17 cellular contexts compared by ENCODE assay signal in genomic region chr5:96316017-96316416, GRCh38.
DNase-seq lines count a peak whose midpoint lies in the region; ATAC-seq and TF ChIP-seq lines count a peak whose summit lies in the region.
"Had no signal": no experiment of that assay in that cellular context is flagged by ENCODE, and none has a peak within 500 bp of the region (broad histone marks: within the 10 kb centered on the region; RNA-seq: fewer than 3 reads in every experiment).

No MANE protein-coding gene starts in this region.

- H4K91ac ChIP-seq in neuronal stem cell (ENCODE audit: low read depth, low read length, poor library complexity) = no peak overlapping the region

- peaks cover 7% of the 10 kb centered on the region for H3K4me1 ChIP-seq in endodermal cell (ENCODE audit: control insufficient read depth, insufficient read depth, low read length)
- H3K4me1 ChIP-seq in neuronal stem cell (ENCODE audit: control insufficient read depth in 2 of 2, insufficient read depth in 1 of 2, low read depth in 1 of 2, low read length in 2 of 2) = peaks cover 2 to 3% of the 10 kb centered on the region in 2 donors
- H3K4me1 ChIP-seq: SJSA1 had no signal

- H3K9me3 ChIP-seq in endodermal cell (ENCODE audit: control insufficient read depth, low read length) (peaks cover 2% of the 10 kb centered on the region), neuronal stem cell (replicated peaks in 1 of 2; ENCODE audit: control insufficient read depth in 2 of 2, insufficient read depth in 1 of 2, low read depth in 1 of 2, low read length in 2 of 2) (no peaks in the 10 kb centered on the region)
- H3K9me3 ChIP-seq: SJSA1 had no signal

- peak overlapping the region; percentile 40 for H3K18ac ChIP-seq in neuronal stem cell (ENCODE audit: low read length)

- peak overlapping the region; percentile 50 for H3K27ac Mint-ChIP-seq in endodermal cell
- H3K27ac Mint-ChIP-seq: CD8-positive, alpha-beta memory T cell had no signal

- no peaks in the 10 kb centered on the region for H3K36me3 Mint-ChIP-seq in endodermal cell (ENCODE audit: low read depth)

- H3K14ac ChIP-seq in neuronal stem cell (ENCODE audit: low read length) = no peak overlapping the region

- H3K9me3 Mint-ChIP-seq in endodermal cell = peaks cover 2% of the 10 kb centered on the region

- H3K36me3 ChIP-seq in endodermal cell (ENCODE audit: control insufficient read depth, insufficient read depth, low read length) = no peaks in the 10 kb centered on the region
- no peaks in the 10 kb centered on the region for H3K36me3 ChIP-seq in neuronal stem cell (replicated peaks in 1 of 2; ENCODE audit: control insufficient read depth in 2 of 2, insufficient read depth in 2 of 2, low read length in 2 of 2)
- H3K36me3 ChIP-seq: BLaER1 treated with 17β-estradiol and CSF1 and Interleukin-3, amounts not matched to agents 10 nM and 100 nM; SJSA1 had no signal

- TF ChIP-seq CTCF in endodermal cell (conservative IDR thresholded peaks at IDR 0.05) = no peak

- no peak overlapping the region for H2AFZ ChIP-seq in neuronal stem cell (ENCODE audit: low read length)

- no peak overlapping the region for H3K4me2 ChIP-seq in neuronal stem cell (ENCODE audit: insufficient read depth, low read length, poor library complexity, severe bottlenecking)
- H3K4me2 ChIP-seq: BLaER1 treated with 17β-estradiol and CSF1 and Interleukin-3, amounts not matched to agents 10 nM and 100 nM had no signal

- no peak overlapping the region for H3K4me3 Mint-ChIP-seq in endodermal cell
- H3K4me3 Mint-ChIP-seq: CD8-positive, alpha-beta memory T cell had no signal

- DNase-seq in DMS 273 (lab: John Stamatoyannopoulos, UW; ENCODE audit: unreplicated experiment) (peak; percentile 35), DMS 273 treated with DMSO at 0.1 percent for 48 hours (lab: John Stamatoyannopoulos, UW) (no peak), endodermal cell (no peak), neuronal stem cell (ENCODE audit: low spot score) (no peak)
- no peak for DNase-seq in activated CD4-positive, alpha-beta T cell treated with anti-CD3 and anti-CD28 coated beads for 4 hours
- DNase-seq: CD8-positive, alpha-beta memory T cell; GDM1; NCI-H1417 treated with DMSO at 0.1 percent for 48 hours; NCI-H1930; NCI-H446 treated with DMSO at 0.1 percent for 48 hours; NCI-H748 treated with DMSO at 0.1 percent for 48 hours had no signal

- H3K79me1 ChIP-seq in neuronal stem cell (ENCODE audit: low read depth, low read length) = peaks cover 2% of the 10 kb centered on the region

- no peak overlapping the region for H2BK15ac ChIP-seq in neuronal stem cell (ENCODE audit: low read length)

- no peak overlapping the region for H3K9ac ChIP-seq in endodermal cell (ENCODE audit: extremely low read depth, low read length, poor library complexity, severe bottlenecking)
- H3K9ac ChIP-seq in neuronal stem cell (ENCODE audit: low read depth, low read length, poor library complexity) = no peak overlapping the region
- H3K9ac ChIP-seq: BLaER1 treated with 17β-estradiol and CSF1 and Interleukin-3, amounts not matched to agents 10 nM and 100 nM had no signal

- H3K23ac ChIP-seq in neuronal stem cell (ENCODE audit: low read depth, low read length, poor library complexity) = no peak overlapping the region

- no peak overlapping the region for H2BK5ac ChIP-seq in neuronal stem cell (ENCODE audit: low read length)

- no peak overlapping the region for H2AK5ac ChIP-seq in neuronal stem cell (ENCODE audit: low read depth, low read length)

- no peak overlapping the region for H2BK120ac ChIP-seq in neuronal stem cell (ENCODE audit: low read depth, low read length)

- H3K27me3 Mint-ChIP-seq in endodermal cell (ENCODE audit: insufficient read depth) = no peaks in the 10 kb centered on the region

- no peak overlapping the region for H3K4me3 ChIP-seq in endodermal cell (ENCODE audit: low read length)
- no peak overlapping the region for H3K4me3 ChIP-seq in neuronal stem cell (ENCODE audit: low read length in 2 of 2)
- H3K4me3 ChIP-seq: BLaER1 treated with 17β-estradiol and CSF1 and Interleukin-3, amounts not matched to agents 10 nM and 100 nM; SJSA1 had no signal

- H2BK12ac ChIP-seq in neuronal stem cell (ENCODE audit: low read length) = no peak overlapping the region

- H3K4ac ChIP-seq in neuronal stem cell (ENCODE audit: low read length) = no peak overlapping the region

- no peak overlapping the region for H4K8ac ChIP-seq in neuronal stem cell (ENCODE audit: low read depth, low read length)

- peaks cover 21% of the 10 kb centered on the region for H3K4me1 Mint-ChIP-seq in endodermal cell
- H3K4me1 Mint-ChIP-seq: CD8-positive, alpha-beta memory T cell had no signal

- ATAC-seq in HG03342 (IDR thresholded peaks at IDR 0.05; ENCODE audit: unreplicated experiment) (peak; percentile 16), GM18511 (IDR thresholded peaks at IDR 0.05; ENCODE audit: unreplicated experiment) (no peak), GM21360 (IDR thresholded peaks at IDR 0.05; ENCODE audit: unreplicated experiment) (no peak)

- H3K27me3 ChIP-seq in endodermal cell (ENCODE audit: control insufficient read depth, insufficient read depth, low read length, poor library complexity, severe bottlenecking) (no peaks in the 10 kb centered on the region), neuronal stem cell (ENCODE audit: control insufficient read depth in 3 of 3, insufficient read depth in 3 of 3, low read depth in 1 of 3, low read length in 3 of 3) (no peaks in the 10 kb centered on the region)
- H3K27me3 ChIP-seq: BLaER1 treated with 17β-estradiol and CSF1 and Interleukin-3, amounts not matched to agents 10 nM and 100 nM; SJSA1 had no signal

- H3K27ac ChIP-seq in endodermal cell (ENCODE audit: low read depth, low read length) (no peak overlapping the region), neuronal stem cell (replicated peaks; ENCODE audit: low read length) (no peak overlapping the region)
- H3K27ac ChIP-seq: 22Rv1; BLaER1 treated with 17β-estradiol and CSF1 and Interleukin-3, amounts not matched to agents 10 nM and 100 nM; SJSA1 had no signal
